In genomic region chr17:49361129-49361901, GRCh38 we compare ENCODE assay signal across 8 cellular contexts. TPM values are rescaled to one million over a fixed set of nuclear protein-coding genes. Genes with fewer than 3 reads are reported as not detected.
DNase-seq lines count a peak whose midpoint lies in the region; ATAC-seq and TF ChIP-seq lines count a peak whose summit lies in the region.

No MANE protein-coding gene starts in this region.

- DNase-seq in NCI-H2107 treated with DMSO at 0.1 percent for 48 hours (lab: John Stamatoyannopoulos, UW; ENCODE audit: unreplicated experiment) (peak; percentile 42), NCI-H2107 (lab: John Stamatoyannopoulos, UW) (no peak), NCI-H345 (lab: John Stamatoyannopoulos, UW) (peak; percentile 47), mesothelial cell of epicardium (ENCODE audit: low spot score in 2 of 2, unreplicated experiment in 2 of 2) (peak in 1 of 2 experiments; percentile 65)
- peak; percentile 82 for DNase-seq in activated CD8-positive, alpha-beta T cell treated with anti-CD3 and anti-CD28 coated beads for 36 hours
- DNase-seq in effector memory CD4-positive, alpha-beta T cell, result peak; percentile 78 to 87 (median 81)
- peak; percentile 67 to 70 for DNase-seq in stimulated activated CD8-positive, alpha-beta memory T cell treated with anti-CD3 and anti-CD28 coated beads, Interleukin-15, amount 100 ng/mL, for 4 hours (ENCODE audit: low read depth in 2 of 2)

- H3K36me3 ChIP-seq in effector memory CD4-positive, alpha-beta T cell (ENCODE audit: control insufficient read depth, insufficient read depth, low read length), result no peaks in the 10 kb centered on the region

- H3K27me3 Mint-ChIP-seq in activated CD8-positive, alpha-beta T cell treated with anti-CD3 and anti-CD28 coated beads for 36 hours, result no peaks in the 10 kb centered on the region
- H3K27me3 Mint-ChIP-seq in mesothelial cell of epicardium (ENCODE audit: low read depth), result no peaks in the 10 kb centered on the region

- no peak for TF ChIP-seq CTCF in activated CD8-positive, alpha-beta T cell treated with anti-CD3 and anti-CD28 coated beads for 36 hours (IDR thresholded peaks at IDR 0.05)
- no peak for TF ChIP-seq CTCF in mesothelial cell of epicardium (IDR thresholded peaks at IDR 0.05; ENCODE audit: unreplicated experiment)

- H3K36me3 Mint-ChIP-seq in activated CD8-positive, alpha-beta T cell treated with anti-CD3 and anti-CD28 coated beads for 36 hours (ENCODE audit: low read depth), result no peaks in the 10 kb centered on the region
- no peaks in the 10 kb centered on the region for H3K36me3 Mint-ChIP-seq in mesothelial cell of epicardium

- H3K27ac Mint-ChIP-seq in activated CD8-positive, alpha-beta T cell treated with anti-CD3 and anti-CD28 coated beads for 36 hours, result peak overlapping the region; percentile 93
- peak overlapping the region; percentile 92 for H3K27ac Mint-ChIP-seq in mesothelial cell of epicardium

- CTCF ChIA-PET in activated CD8-positive, alpha-beta T cell treated with anti-CD3 and anti-CD28 coated beads for 36 hours (lab: Charles Lee), result interaction anchor here (0.6 to 4.4 kb wide), 6 partner anchors 15 to 45 kb away, joined by 3 to 28 read pairs (median 4); no protein-coding TSS in a partner anchor

- H3K4me1 Mint-ChIP-seq in activated CD8-positive, alpha-beta T cell treated with anti-CD3 and anti-CD28 coated beads for 36 hours (ENCODE audit: low read depth), result peaks cover 61% of the 10 kb centered on the region
- H3K4me1 Mint-ChIP-seq in mesothelial cell of epicardium, result peaks cover 45% of the 10 kb centered on the region

- ATAC-seq in HG02943 (IDR thresholded peaks at IDR 0.05; ENCODE audit: low read depth, unreplicated experiment), result peak; percentile 39
- peak; percentile 66 for ATAC-seq in activated CD8-positive, alpha-beta T cell treated with anti-CD3 and anti-CD28 coated beads for 36 hours

- H3K27me3 ChIP-seq in effector memory CD4-positive, alpha-beta T cell (replicated peaks; ENCODE audit: control insufficient read depth, insufficient read depth, low read length, poor library complexity, severe bottlenecking), result no peaks in the 10 kb centered on the region

- peak overlapping the region; percentile 82 for H3K4me3 ChIP-seq in effector memory CD4-positive, alpha-beta T cell (ENCODE audit: insufficient read depth, low read depth, low read length, poor library complexity, severe bottlenecking)

- H3K27ac ChIP-seq in effector memory CD4-positive, alpha-beta T cell (ENCODE audit: insufficient read depth, low read length, poor library complexity, severe bottlenecking), result peak overlapping the region; percentile 83

- POLR2A ChIA-PET in activated CD8-positive, alpha-beta T cell treated with anti-CD3 and anti-CD28 coated beads for 36 hours (lab: Charles Lee), result interaction anchor here (0.5 to 5.6 kb wide), 11 partner anchors 11 to 151 kb away, joined by 3 to 26 read pairs (median 3); partner anchors contain the start of genes ABI3 and GNGT2

- intact Hi-C loops in activated CD8-positive, alpha-beta T cell treated with anti-CD3 and anti-CD28 coated beads for 36 hours (cut with micrococcal nuclease), result loop anchor here (2.0 kb wide), 1 partner anchor 19 kb away; no protein-coding TSS in a partner anchor

- H3K9me3 Mint-ChIP-seq in activated CD8-positive, alpha-beta T cell treated with anti-CD3 and anti-CD28 coated beads for 36 hours, result no peaks in the 10 kb centered on the region
- no peaks in the 10 kb centered on the region for H3K9me3 Mint-ChIP-seq in mesothelial cell of epicardium

- no peaks in the 10 kb centered on the region for H3K9me3 ChIP-seq in effector memory CD4-positive, alpha-beta T cell (ENCODE audit: control insufficient read depth, low read length)

- peaks cover 32% of the 10 kb centered on the region for H3K4me1 ChIP-seq in effector memory CD4-positive, alpha-beta T cell (ENCODE audit: control insufficient read depth, insufficient read depth, low read length, poor library complexity, severe bottlenecking)

- H3K4me3 Mint-ChIP-seq in activated CD8-positive, alpha-beta T cell treated with anti-CD3 and anti-CD28 coated beads for 36 hours, result peak overlapping the region; percentile 90
- H3K4me3 Mint-ChIP-seq in mesothelial cell of epicardium, result peak overlapping the region; percentile 87

RNA-seq across cellular contexts. Expression of gene ZNF652, which starts 0.7 kb away (rescaled TPM):
- 1 to 10 TPM; 6.4 to 6.7 TPM for total RNA-seq in activated CD8-positive, alpha-beta T cell treated with anti-CD3 and anti-CD28 coated beads for 36 hours
- 64.0 to 66.0 TPM (median 64.3 TPM) in 3 replicates for total RNA-seq in mesothelial cell of epicardium

RNA-seq across cellular contexts. Expression of gene PHB1, which starts 53.4 kb away (rescaled TPM):
- total RNA-seq in activated CD8-positive, alpha-beta T cell treated with anti-CD3 and anti-CD28 coated beads for 36 hours, result 100 to 1,000 TPM; 363 to 381 TPM
- 136 to 147 TPM (median 144 TPM) in 3 replicates for total RNA-seq in mesothelial cell of epicardium
